ENCODE assay signal across 8 cellular contexts in genomic region chr20:25984933-25985332, GRCh38.
DNase-seq lines count a peak whose midpoint lies in the region; ATAC-seq and TF ChIP-seq lines count a peak whose summit lies in the region.

No MANE protein-coding gene starts in this region.

- H3K36me3 Mint-ChIP-seq in activated naive CD8-positive, alpha-beta T cell treated with anti-CD3 and anti-CD28 coated beads, Interleukin-2, amount 10 ng/mL, durations not matched to agents 7 days and 5 days, result no peaks in the 10 kb centered on the region

- no peak overlapping the region for H3K27ac Mint-ChIP-seq in activated naive CD8-positive, alpha-beta T cell treated with anti-CD3 and anti-CD28 coated beads, Interleukin-2, amount 10 ng/mL, durations not matched to agents 7 days and 5 days

- H2AFZ ChIP-seq in OCI-LY1 (ENCODE audit: low read length) (no peak overlapping the region), PC-9 (no peak overlapping the region)

- H3K4me3 ChIP-seq in OCI-LY1 (ENCODE audit: low read depth, low read length, poor library complexity, severe bottlenecking) (peak overlapping the region; percentile 56), PC-9 (no peak overlapping the region)

- H3K9me3 ChIP-seq in OCI-LY1 (ENCODE audit: low read length) (no peaks in the 10 kb centered on the region), PC-9 (ENCODE audit: insufficient read depth, low read depth) (no peaks in the 10 kb centered on the region)

- H3K79me2 ChIP-seq in OCI-LY1 (ENCODE audit: insufficient read depth, low read length) (no peaks in the 10 kb centered on the region), PC-9 (ENCODE audit: low read depth) (no peaks in the 10 kb centered on the region)

- no peaks in the 10 kb centered on the region for H3K9me3 Mint-ChIP-seq in activated naive CD8-positive, alpha-beta T cell treated with anti-CD3 and anti-CD28 coated beads, Interleukin-2, amount 10 ng/mL, durations not matched to agents 7 days and 5 days

- no peak overlapping the region for H3K4me3 Mint-ChIP-seq in activated naive CD8-positive, alpha-beta T cell treated with anti-CD3 and anti-CD28 coated beads, Interleukin-2, amount 10 ng/mL, durations not matched to agents 7 days and 5 days

- H3K36me3 ChIP-seq in OCI-LY1 (ENCODE audit: insufficient read depth, low read length) (no peaks in the 10 kb centered on the region), PC-9 (ENCODE audit: low read depth) (no peaks in the 10 kb centered on the region)

- DNase-seq in activated naive CD8-positive, alpha-beta T cell treated with anti-CD3 and anti-CD28 coated beads, Interleukin-2, amount 10 ng/mL, durations not matched to agents 7 days and 5 days, result peak; percentile 59
- DNase-seq in midbrain (lab: John Stamatoyannopoulos, UW) (peak; percentile 76), substantia nigra (lab: John Stamatoyannopoulos, UW) (peak in 28 of 49 donors; percentile 7 to 74 (median 36)), COLO668 (lab: John Stamatoyannopoulos, UW; ENCODE audit: unreplicated experiment) (no peak), PC-9 (no peak), HT-29 (ENCODE audit: low spot score) (no peak)

- H3K9me2 ChIP-seq in OCI-LY1 (ENCODE audit: low read depth, low read length), result no peaks in the 10 kb centered on the region
- no peaks in the 10 kb centered on the region for H3K9me2 ChIP-seq in PC-9 (ENCODE audit: insufficient read depth)

- POLR2A ChIA-PET in activated naive CD8-positive, alpha-beta T cell treated with anti-CD3 and anti-CD28 coated beads, Interleukin-2, amount 10 ng/mL, durations not matched to agents 7 days and 5 days (lab: Charles Lee), result no interaction called here
- POLR2A ChIA-PET in PC-9 (lab: Charles Lee; ENCODE audit: unreplicated experiment), result no interaction called here

- BruUV-seq in PC-9 (replicated peaks; lab: Mats Ljungman, UMichigan), result no TSS peak

- TF ChIP-seq CTCF in OCI-LY1 (IDR thresholded peaks at IDR 0.05; ENCODE audit: low read length), result no peak
- no peak for TF ChIP-seq CTCF in PC-9 (conservative IDR thresholded peaks at IDR 0.05)

- H3K4me1 ChIP-seq in OCI-LY1 (ENCODE audit: insufficient read depth, low read length, severe bottlenecking) (peaks cover 10% of the 10 kb centered on the region), PC-9 (replicated peaks; ENCODE audit: insufficient read depth) (no peaks in the 10 kb centered on the region)

- peak overlapping the region; percentile 49; the same call in 1 of the 2 replicates for H3K9ac ChIP-seq in OCI-LY1 (ENCODE audit: low read length)

- H3K27me3 Mint-ChIP-seq in activated naive CD8-positive, alpha-beta T cell treated with anti-CD3 and anti-CD28 coated beads, Interleukin-2, amount 10 ng/mL, durations not matched to agents 7 days and 5 days, result peaks cover 3% of the 10 kb centered on the region

- peaks cover 10% of the 10 kb centered on the region for H3K4me1 Mint-ChIP-seq in activated naive CD8-positive, alpha-beta T cell treated with anti-CD3 and anti-CD28 coated beads, Interleukin-2, amount 10 ng/mL, durations not matched to agents 7 days and 5 days

- H3K27ac ChIP-seq in OCI-LY1 (ENCODE audit: low read depth, low read length, poor library complexity, severe bottlenecking), result no peak overlapping the region
- no peak overlapping the region for H3K27ac ChIP-seq in substantia nigra (ENCODE audit: low read depth, low read length, poor library complexity, severe bottlenecking)
- no peak overlapping the region for H3K27ac ChIP-seq in PC-9

- H3F3A ChIP-seq in OCI-LY1 (ENCODE audit: insufficient read depth, low read length) (no peaks in the 10 kb centered on the region), PC-9 (ENCODE audit: insufficient read depth, low read depth) (no peaks in the 10 kb centered on the region)

- H4K20me1 ChIP-seq in OCI-LY1 (ENCODE audit: insufficient read depth, low read length), result no peaks in the 10 kb centered on the region
- H4K20me1 ChIP-seq in PC-9 (ENCODE audit: insufficient read depth), result no peaks in the 10 kb centered on the region

- CTCF ChIA-PET in PC-9 (lab: Charles Lee), result no interaction called here

- no peaks in the 10 kb centered on the region; the same call in 1 of the 2 replicates for H3K27me3 ChIP-seq in OCI-LY1 (ENCODE audit: insufficient read depth, low read length)
- no peaks in the 10 kb centered on the region for H3K27me3 ChIP-seq in PC-9 (ENCODE audit: insufficient read depth, low read depth)

- peak; percentile 52 for ATAC-seq in activated naive CD8-positive, alpha-beta T cell treated with anti-CD3 and anti-CD28 coated beads, Interleukin-2, amount 10 ng/mL, durations not matched to agents 7 days and 5 days (ENCODE audit: low read depth)
- ATAC-seq in GM18498 (IDR thresholded peaks at IDR 0.05; ENCODE audit: unreplicated experiment), result no peak

- intact Hi-C loops in PC-9 (cut with micrococcal nuclease; ENCODE audit: unreplicated experiment), result no loop called here

- H3K4me2 ChIP-seq in OCI-LY1 (ENCODE audit: low read length) (peak overlapping the region; percentile 76), PC-9 (no peak overlapping the region)

Comparison
In these comparisons a context has a peak if more than half of its experiments do, and no peak if none do; other contexts are left out.
1. DNase-seq: peak in activated naive CD8-positive, alpha-beta T cell treated with anti-CD3 and anti-CD28 coated beads, Interleukin-2, amount 10 ng/mL, durations not matched to agents 7 days and 5 days (single experiment), midbrain (single experiment) and substantia nigra (28 of 49); none in COLO668 (single experiment), PC-9 (0 of 2) and HT-29 (single experiment).